In the genomic region with DNA sequence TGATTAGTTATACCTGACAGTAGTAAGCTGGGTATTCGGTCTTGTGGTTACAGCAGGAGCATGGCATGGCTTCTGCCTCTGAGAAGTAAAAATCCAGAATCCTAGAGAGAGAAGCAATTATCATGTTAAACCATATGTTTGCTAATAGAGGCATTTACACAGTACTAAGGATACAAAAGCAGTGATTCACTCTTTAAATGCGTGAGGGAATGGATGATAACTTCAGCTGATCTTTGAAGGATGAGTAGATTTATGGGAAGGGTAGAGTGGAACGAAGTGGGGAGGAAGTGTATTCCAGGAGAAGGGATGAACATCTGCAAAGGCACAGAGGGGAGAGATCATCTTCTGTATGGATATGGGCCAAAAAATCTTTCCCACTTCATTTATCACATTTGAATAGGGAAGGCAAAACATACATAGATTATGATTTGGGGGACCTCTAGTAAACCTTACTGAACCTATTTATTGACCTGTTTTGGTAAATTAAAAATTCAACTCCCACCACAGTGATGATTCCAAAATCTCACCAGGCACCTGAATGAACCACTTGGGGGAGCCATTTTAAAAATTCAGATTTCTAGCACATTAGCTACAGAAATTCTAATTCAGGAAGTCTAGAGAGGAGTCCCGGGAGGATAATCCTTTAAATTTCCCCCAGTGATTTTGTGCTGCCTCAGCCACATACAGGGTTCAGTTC, we compare ENCODE assay signal across 8 cellular contexts. TPM values are rescaled to one million over a fixed set of nuclear protein-coding genes. Genes with fewer than 3 reads are reported as not detected.
A peak's percentile ranks its signal among the peaks of the same experiment; 100 is the strongest.
DNase-seq lines count a peak whose midpoint lies in the region; ATAC-seq, FAIRE-seq and TF ChIP-seq lines count a peak whose summit lies in the region.
"Had no signal": no experiment of that assay in that cellular context is flagged by ENCODE, and none has a peak within 500 bp of the region (broad histone marks: within the 10 kb centered on the region; RNA-seq: fewer than 3 reads in every experiment).

No MANE protein-coding gene starts in this region.

- H4K20me1 ChIP-seq in osteoblast (ENCODE audit: insufficient read depth, low read length): no peaks in the 10 kb centered on the region

- no peaks in the 10 kb centered on the region for H3K79me2 ChIP-seq in osteoblast (ENCODE audit: insufficient read depth, low read length)
- H3K79me2 ChIP-seq: hepatocyte had no signal

- no peak for FAIRE-seq in urothelium cell line (lab: Jason Lieb, UNC)

- DNase-seq in RPMI7951 (ENCODE audit: low read depth) (peak; percentile 33), osteoblast (ENCODE audit: insufficient read length, low spot score, missing footprints) (no peak), urothelium cell line (ENCODE audit: low spot score) (no peak), NCI-H226 (no peak)

- no peak overlapping the region for H2AFZ ChIP-seq in osteoblast (ENCODE audit: low read length)
- H2AFZ ChIP-seq: hepatocyte had no signal

- peak; percentile 54 for TF ChIP-seq CTCF in osteoblast (IDR thresholded peaks at IDR 0.05; ENCODE audit: extremely low read depth, low read depth, low read length)

- peaks cover 13% of the 10 kb centered on the region for H3K4me1 ChIP-seq in osteoblast (ENCODE audit: insufficient read depth, low read length)

- no peak overlapping the region for H3K4me2 ChIP-seq in osteoblast (ENCODE audit: insufficient read depth, low read length)
- H3K4me2 ChIP-seq: hepatocyte had no signal

- H3K4me3 ChIP-seq in osteoblast (ENCODE audit: insufficient read depth, low read length): no peak overlapping the region
- H3K4me3 ChIP-seq: hepatocyte had no signal

- H3K9me3 ChIP-seq in osteoblast (ENCODE audit: low read depth, low read length): no peaks in the 10 kb centered on the region

- H3K27me3 ChIP-seq in osteoblast (ENCODE audit: insufficient read depth, low read length): no peaks in the 10 kb centered on the region
- H3K27me3 ChIP-seq: hepatocyte had no signal

- no peak overlapping the region for H3K27ac ChIP-seq in osteoblast (ENCODE audit: low read depth, low read length)
- H3K27ac ChIP-seq: hepatocyte had no signal

- no peaks in the 10 kb centered on the region for H3K36me3 ChIP-seq in osteoblast (ENCODE audit: insufficient read depth, low read length)

- ATAC-seq in GM18870 (IDR thresholded peaks at IDR 0.05; ENCODE audit: unreplicated experiment) (peak; percentile 23), HG02870 (IDR thresholded peaks at IDR 0.05; ENCODE audit: unreplicated experiment) (peak; percentile 25), GM21737 (IDR thresholded peaks at IDR 0.05; ENCODE audit: unreplicated experiment) (no peak)

RNA-seq across cellular contexts. Expression of gene IGSF10, which starts 35.1 kb away (rescaled TPM):
- total RNA-seq in RPMI7951 (2014; rRNA removed; shearing (Covaris generic)): 0.36 and 0.59 TPM in 2 replicates
- 1.4 and 2.7 TPM in 2 replicates for total RNA-seq in osteoblast

RNA-seq across cellular contexts. Expression of gene P2RY12, which starts 41.2 kb away (rescaled TPM):
- total RNA-seq in RPMI7951 (2014; rRNA removed; shearing (Covaris generic)): not detected in 2 replicates
- total RNA-seq in osteoblast: not detected in 2 replicates
